Comparison of ENCODE assay signal across 28 cellular contexts in the genomic region with DNA sequence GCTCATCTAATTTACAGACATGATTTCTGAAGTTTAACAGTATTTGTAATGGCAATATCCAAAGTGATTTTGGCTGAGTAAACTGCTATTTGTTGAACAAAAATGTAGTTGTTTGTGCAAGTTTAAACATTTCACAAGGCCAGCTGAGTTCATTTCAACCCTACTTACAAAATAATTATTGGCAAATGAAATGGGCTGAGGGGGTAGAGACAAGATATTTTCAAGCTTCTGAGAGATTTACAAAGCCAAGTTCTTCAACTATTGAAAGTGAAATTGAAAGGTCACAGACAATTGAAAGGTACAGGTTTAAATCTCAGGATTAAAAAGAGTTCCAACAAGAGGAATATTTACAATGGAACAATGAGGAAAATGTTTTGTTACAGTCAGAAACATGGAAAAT.
"Had no signal": no experiment of that assay in that cellular context is flagged by ENCODE, and none has a peak within 500 bp of the region (broad histone marks: within the 10 kb centered on the region; RNA-seq: fewer than 3 reads in every experiment).

No MANE protein-coding gene starts in this region.

- H3K9me3 ChIP-seq: breast epithelium, colonic mucosa, esophagus muscularis mucosa, left lung, ovary, psoas muscle, right atrium auricular region, upper lobe of left lung had no signal

- H3K27ac Mint-ChIP-seq: activated B cell treated with CpG ODN at 0.5 μM for 24 hours; activated CD4-positive, alpha-beta T cell treated with anti-CD3 and anti-CD28 coated beads for 36 hours; activated naive CD8-positive, alpha-beta T cell; activated T-cell treated with anti-CD3 and anti-CD28 coated beads, Interleukin-2, amount 50 U/mL, for 24 hours; activated T-helper 17 cell treated with anti-CD3 and anti-CD28 coated beads, Interleukin-2, amount 50 U/mL, for 72 hours; effector memory CD8-positive, alpha-beta T cell; immature natural killer cell; mesothelial cell of epicardium; naive thymus-derived CD8-positive, alpha-beta T cell had no signal

- H3K4me3 Mint-ChIP-seq: activated B cell treated with CpG ODN at 0.5 μM for 24 hours; activated CD4-positive, alpha-beta T cell treated with anti-CD3 and anti-CD28 coated beads for 36 hours; activated naive CD8-positive, alpha-beta T cell; activated T-cell treated with anti-CD3 and anti-CD28 coated beads, Interleukin-2, amount 50 U/mL, for 24 hours; activated T-helper 17 cell treated with anti-CD3 and anti-CD28 coated beads, Interleukin-2, amount 50 U/mL, for 72 hours; central memory CD8-positive, alpha-beta T cell; effector memory CD8-positive, alpha-beta T cell; immature natural killer cell; mesothelial cell of epicardium; naive thymus-derived CD8-positive, alpha-beta T cell had no signal

- H3K36me3 Mint-ChIP-seq: activated naive CD8-positive, alpha-beta T cell; immature natural killer cell; naive thymus-derived CD8-positive, alpha-beta T cell had no signal

- H3K4me3 ChIP-seq: breast epithelium, colonic mucosa, dorsolateral prefrontal cortex, esophagus muscularis mucosa, hepatocyte, left lung, ovary, psoas muscle, right atrium auricular region, skin epidermis, upper lobe of left lung had no signal

- H3K9me3 Mint-ChIP-seq: activated B cell treated with CpG ODN at 0.5 μM for 24 hours; activated T-cell treated with anti-CD3 and anti-CD28 coated beads, Interleukin-2, amount 50 U/mL, for 24 hours; activated T-helper 17 cell treated with anti-CD3 and anti-CD28 coated beads, Interleukin-2, amount 50 U/mL, for 72 hours; central memory CD8-positive, alpha-beta T cell; effector memory CD8-positive, alpha-beta T cell; immature natural killer cell; mesothelial cell of epicardium; naive thymus-derived CD8-positive, alpha-beta T cell had no signal

- H3K27ac ChIP-seq: colonic mucosa, hepatocyte, left lung, psoas muscle, right atrium auricular region, upper lobe of left lung had no signal

- H2AFZ ChIP-seq: hepatocyte had no signal

- H3K36me3 ChIP-seq: breast epithelium, colonic mucosa, ovary, upper lobe of left lung had no signal

- ATAC-seq: activated CD4-positive, alpha-beta T cell treated with anti-CD3 and anti-CD28 coated beads for 36 hours; activated T-helper 17 cell treated with anti-CD3 and anti-CD28 coated beads, Interleukin-2, amount 50 U/mL, for 72 hours; effector memory CD8-positive, alpha-beta T cell; left lung; naive thymus-derived CD8-positive, alpha-beta T cell; psoas muscle had no signal

- H3K79me2 ChIP-seq: hepatocyte had no signal

- H3K4me2 ChIP-seq: hepatocyte had no signal

- H3K4me1 ChIP-seq: breast epithelium, colonic mucosa, left lung, psoas muscle had no signal

- H3K4me1 Mint-ChIP-seq: activated CD4-positive, alpha-beta T cell treated with anti-CD3 and anti-CD28 coated beads for 36 hours; activated T-helper 17 cell treated with anti-CD3 and anti-CD28 coated beads, Interleukin-2, amount 50 U/mL, for 72 hours; central memory CD8-positive, alpha-beta T cell; immature natural killer cell; naive thymus-derived CD8-positive, alpha-beta T cell had no signal

- H3K27me3 ChIP-seq: breast epithelium, colonic mucosa, dorsolateral prefrontal cortex, esophagus muscularis mucosa, hepatocyte, left lung, ovary, right atrium auricular region, upper lobe of left lung had no signal

- DNase-seq: activated B cell treated with CpG ODN at 0.5 μM for 24 hours; activated CD4-positive, alpha-beta T cell treated with anti-CD3 and anti-CD28 coated beads for 36 hours; activated CD4-positive, alpha-beta T cell treated with anti-CD3 and anti-CD28 coated beads, Interleukin-2, amount 50 U/mL, for 4 hours; activated CD8-positive, alpha-beta memory T cell treated with anti-CD3 and anti-CD28 coated beads for 24 hours; activated CD8-positive, alpha-beta memory T cell treated with anti-CD3 and anti-CD28 coated beads, Interleukin-2, amount 50 U/mL, for 4 hours; activated naive CD4-positive, alpha-beta T cell; activated T-cell treated with anti-CD3 and anti-CD28 coated beads, Interleukin-2, amount 50 U/mL, for 24 hours; colonic mucosa; dorsolateral prefrontal cortex; effector memory CD8-positive, alpha-beta T cell; immature natural killer cell; left lung; naive thymus-derived CD8-positive, alpha-beta T cell; ovary; psoas muscle; stimulated activated CD4-positive, alpha-beta T cell treated with anti-CD3 and anti-CD28 coated beads, Interleukin-15, amount 100 ng/mL, for 24 hours; stimulated activated naive CD4-positive, alpha-beta T cell; T1000; upper lobe of left lung had no signal

- H3K27me3 Mint-ChIP-seq: activated B cell treated with CpG ODN at 0.5 μM for 24 hours; activated CD4-positive, alpha-beta T cell treated with anti-CD3 and anti-CD28 coated beads for 36 hours; activated naive CD8-positive, alpha-beta T cell had no signal
